In the genomic region with DNA sequence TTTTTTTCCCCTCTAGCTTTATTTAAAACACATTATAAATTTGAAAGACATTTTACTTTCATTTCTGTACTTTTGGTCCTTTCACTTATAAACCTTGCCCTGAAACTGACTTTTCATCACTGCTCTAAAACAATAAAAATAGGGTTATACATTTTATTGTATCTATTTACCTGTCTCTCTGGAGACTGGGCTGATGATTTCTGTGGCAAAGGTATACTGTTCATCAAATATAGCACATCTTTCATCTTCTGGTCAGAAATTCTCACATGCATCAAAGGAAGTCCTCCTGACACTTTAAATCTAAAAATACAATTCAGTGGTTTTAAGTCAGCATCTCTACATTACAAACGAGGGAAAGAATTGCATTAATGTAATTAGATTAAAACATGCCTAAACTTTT, we compare ENCODE assay signal across 17 cellular contexts.
A peak's percentile ranks its signal among the peaks of the same experiment; 100 is the strongest.
DNase-seq lines count a peak whose midpoint lies in the region; ATAC-seq, FAIRE-seq and TF ChIP-seq lines count a peak whose summit lies in the region.
"Had no signal": no experiment of that assay in that cellular context is flagged by ENCODE, and none has a peak within 500 bp of the region (broad histone marks: within the 10 kb centered on the region; RNA-seq: fewer than 3 reads in every experiment).

No MANE protein-coding gene starts in this region.

- no peak for TF ChIP-seq RAD21 in GM12878 (IDR thresholded peaks at IDR 0.05; ENCODE audit: insufficient read depth, low read depth, low read length)

- H4K20me1 ChIP-seq in GM12878 (ENCODE audit: control insufficient read depth, insufficient read depth) (no peaks in the 10 kb centered on the region), smooth muscle cell (ENCODE audit: low read depth) (no peaks in the 10 kb centered on the region)

- peaks cover 6% of the 10 kb centered on the region for H3K4me1 ChIP-seq in A673 (ENCODE audit: insufficient read depth, low read length, poor library complexity, severe bottlenecking)
- no peaks in the 10 kb centered on the region for H3K4me1 ChIP-seq in CD4-positive, CD25-positive, alpha-beta regulatory T cell (ENCODE audit: control insufficient read depth, insufficient read depth, low read length, poor library complexity, severe bottlenecking)
- no peaks in the 10 kb centered on the region for H3K4me1 ChIP-seq in GM12878 (ENCODE audit: control insufficient read depth, insufficient read depth, low read length)
- H3K4me1 ChIP-seq in pancreas, result no peaks in the 10 kb centered on the region
- no peaks in the 10 kb centered on the region for H3K4me1 ChIP-seq in smooth muscle cell (ENCODE audit: low read depth)
- H3K4me1 ChIP-seq in tibial nerve, result no peaks in the 10 kb centered on the region
- H3K4me1 ChIP-seq: Caco-2, HAP-1, Peyer's patch had no signal

- in situ Hi-C loops in GM12878 (cut with MboI), result no loop called here

- peak; percentile 6 for DNase-seq in A673 (ENCODE audit: low spot score)
- no peak for DNase-seq in CD4-positive, CD25-positive, alpha-beta regulatory T cell
- no peak for DNase-seq in GM12878 (ENCODE audit: low read depth, low spot score)
- no peak for DNase-seq in pancreas
- DNase-seq in smooth muscle cell (lab: John Stamatoyannopoulos, UW; ENCODE audit: unreplicated experiment), result no peak
- no peak for DNase-seq in tibial nerve (ENCODE audit: low spot score in 2 of 2)
- DNase-seq: Caco-2; GF-D8; Kasumi-1; NCI-H526; NK-92 treated with Interleukin-12 subunit alpha and Interleukin-12 subunit beta, amount 100 ng/mL, for 24 hours; Peyer's patch had no signal

- H3K9me3 Mint-ChIP-seq in CD4-positive, CD25-positive, alpha-beta regulatory T cell, result no peaks in the 10 kb centered on the region

- H3K9ac ChIP-seq in GM12878 (ENCODE audit: control insufficient read depth, insufficient read depth, low read length) (no peak overlapping the region), smooth muscle cell (ENCODE audit: low read depth) (no peak overlapping the region)
- H3K9ac ChIP-seq: GM23248 had no signal

- H3K9me3 ChIP-seq in A673 (ENCODE audit: low read depth, low read length, poor library complexity, severe bottlenecking) (no peaks in the 10 kb centered on the region), GM12878 (replicated peaks; ENCODE audit: control insufficient read depth, insufficient read depth, low read length) (no peaks in the 10 kb centered on the region), pancreas (no peaks in the 10 kb centered on the region), smooth muscle cell (replicated peaks; ENCODE audit: low read depth) (no peaks in the 10 kb centered on the region), tibial nerve (no peaks in the 10 kb centered on the region)
- H3K9me3 ChIP-seq in CD4-positive, CD25-positive, alpha-beta regulatory T cell (ENCODE audit: control insufficient read depth in 2 of 2, low read length in 2 of 2), result no peaks in the 10 kb centered on the region
- H3K9me3 ChIP-seq: Caco-2, HAP-1, MG63, Peyer's patch had no signal

- peaks cover 50% of the 10 kb centered on the region for H3K36me3 Mint-ChIP-seq in CD4-positive, CD25-positive, alpha-beta regulatory T cell

- no peak overlapping the region for H3K27ac ChIP-seq in A673 (ENCODE audit: low read depth, low read length, poor library complexity, severe bottlenecking)
- no peak overlapping the region for H3K27ac ChIP-seq in CD4-positive, CD25-positive, alpha-beta regulatory T cell (ENCODE audit: insufficient read depth, low read length, poor library complexity, severe bottlenecking)
- H3K27ac ChIP-seq in GM12878 (ENCODE audit: control insufficient read depth, insufficient read depth), result no peak overlapping the region
- H3K27ac ChIP-seq in pancreas, result no peak overlapping the region
- no peak overlapping the region for H3K27ac ChIP-seq in smooth muscle cell (ENCODE audit: low read depth)
- H3K27ac ChIP-seq in tibial nerve, result no peak overlapping the region
- H3K27ac ChIP-seq: C4-2B, GM23248, Peyer's patch had no signal

- no peaks in the 10 kb centered on the region for H3K27me3 Mint-ChIP-seq in CD4-positive, CD25-positive, alpha-beta regulatory T cell

- no peak for TF ChIP-seq CTCF in A673 (conservative IDR thresholded peaks at IDR 0.05; ENCODE audit: low read depth, low read length)
- TF ChIP-seq CTCF in GM12878 (IDR thresholded peaks at IDR 0.05 in 2 of 3, conservative IDR thresholded peaks at IDR 0.05 in 1 of 3; ENCODE audit: control insufficient read depth in 2 of 3, extremely low read depth in 1 of 3, insufficient read depth in 1 of 3, low read depth in 3 of 3, low read length in 3 of 3), result no peak
- no peak for TF ChIP-seq CTCF in pancreas (IDR thresholded peaks at IDR 0.05)
- TF ChIP-seq CTCF in smooth muscle cell (IDR thresholded peaks at IDR 0.05; ENCODE audit: borderline replicate concordance, insufficient read depth, poor library complexity, severe bottlenecking), result no peak
- no peak for TF ChIP-seq CTCF in tibial nerve (IDR thresholded peaks at IDR 0.05)

- peaks cover 13 to 20% (median 18%) of the 10 kb centered on the region in 4 donors for H3K4me1 Mint-ChIP-seq in CD4-positive, CD25-positive, alpha-beta regulatory T cell

- WGBS in GM12878 (ENCODE audit: insufficient coverage, insufficient replicate concordance, low lambda C conversion rate, missing lambda C conversion rate), result 47% methylated on average over 1 of the region's 1 CpG
- 67 to 68% methylated on average over 1 of the region's 1 CpG for WGBS in pancreas, 2 donors
- 76% methylated on average over 1 of the region's 1 CpG for WGBS in smooth muscle cell (ENCODE audit: low lambda C conversion rate)
- 56 to 58% methylated on average over 1 of the region's 1 CpG for WGBS in tibial nerve, 2 donors

- TF ChIP-seq POLR2A in GM12878 (IDR thresholded peaks at IDR 0.05; ENCODE audit: low read depth, low read length) (no peak), tibial nerve (IDR thresholded peaks at IDR 0.05) (no peak)

- no peak overlapping the region for H3K4me2 ChIP-seq in GM12878 (ENCODE audit: control insufficient read depth, insufficient read depth)
- H3K4me2 ChIP-seq in smooth muscle cell, result no peak overlapping the region

- SMC1A ChIA-PET in GM12878 (lab: Charles Lee; ENCODE audit: uncharacterized antibody, unreplicated experiment), result interaction anchor here (1.1 to 2.4 kb wide), 3 partner anchors 8 to 22 kb away, joined by 3 to 7 read pairs (median 3); no protein-coding TSS in a partner anchor

- TF ChIP-seq EP300 in GM12878 (IDR thresholded peaks at IDR 0.05; ENCODE audit: borderline replicate concordance in 1 of 2, control insufficient read depth in 1 of 2, low read depth in 2 of 2, low read length in 2 of 2) (no peak), tibial nerve (IDR thresholded peaks at IDR 0.05) (no peak)

- H3K4me3 ChIP-seq in A673 (ENCODE audit: low read depth, low read length, poor library complexity, severe bottlenecking) (no peak overlapping the region), GM12878 (no peak overlapping the region), pancreas (no peak overlapping the region), smooth muscle cell (no peak overlapping the region), tibial nerve (no peak overlapping the region)
- H3K4me3 ChIP-seq in CD4-positive, CD25-positive, alpha-beta regulatory T cell (ENCODE audit: low read depth, low read length), result no peak overlapping the region
- H3K4me3 ChIP-seq: GM23248, HAP-1, MG63, Peyer's patch had no signal

- CTCF ChIA-PET in A673 (lab: Charles Lee), result no interaction called here
- CTCF ChIA-PET in GM12878 (lab: Yijun Ruan, JAX), result interaction anchor here (1.3 to 2.5 kb wide), 6 partner anchors 8 to 98 kb away, joined by 4 to 9 read pairs (median 5); partner anchors contain the start of gene VPS13C

- intact Hi-C loops in A673 (cut with micrococcal nuclease; ENCODE audit: unreplicated experiment), result no loop called here
- intact Hi-C loops in GM12878 (cut with micrococcal nuclease; ENCODE audit: unreplicated experiment), result no loop called here
- intact Hi-C loops in pancreas (cut with DNase I), result no loop called here

- H2AFZ ChIP-seq in GM12878 (ENCODE audit: control insufficient read depth, low read depth, low read length) (no peak overlapping the region), smooth muscle cell (ENCODE audit: low read depth) (no peak overlapping the region)
- H2AFZ ChIP-seq: GM23248 had no signal

- RAD21 ChIA-PET in GM12878 (lab: Charles Lee; ENCODE audit: unreplicated experiment), result interaction anchor here (1.0 kb wide), 1 partner anchor 86 kb away, joined by 3 read pairs; the partner anchor contains the start of gene VPS13C

- ATAC-seq in CD4-positive, CD25-positive, alpha-beta regulatory T cell (ENCODE audit: low read depth in 2 of 2), result no peak
- ATAC-seq in GM12878 (no peak), pancreas (no peak), SK-N-SH treated with all-trans-retinoic acid at 6 μM for 48 hours (no peak)

- no peaks in the 10 kb centered on the region for H3K27me3 ChIP-seq in A673 (replicated peaks; ENCODE audit: insufficient read depth, low read depth, low read length, poor library complexity)
- no peaks in the 10 kb centered on the region for H3K27me3 ChIP-seq in CD4-positive, CD25-positive, alpha-beta regulatory T cell (ENCODE audit: control insufficient read depth, insufficient read depth, low read length)
- H3K27me3 ChIP-seq in GM12878 (replicated peaks in 1 of 2; ENCODE audit: control insufficient read depth in 2 of 2, insufficient read depth in 2 of 2, low read length in 1 of 2), result no peaks in the 10 kb centered on the region
- no peaks in the 10 kb centered on the region for H3K27me3 ChIP-seq in pancreas
- H3K27me3 ChIP-seq in smooth muscle cell (ENCODE audit: low read depth), result no peaks in the 10 kb centered on the region
- no peaks in the 10 kb centered on the region for H3K27me3 ChIP-seq in tibial nerve
- H3K27me3 ChIP-seq: MG63, Peyer's patch had no signal

- H3K36me3 ChIP-seq in A673 (ENCODE audit: insufficient read depth, low read length, poor library complexity, severe bottlenecking) (peaks cover 5% of the 10 kb centered on the region), GM12878 (ENCODE audit: control insufficient read depth in 2 of 2, insufficient read depth in 2 of 2, low read length in 1 of 2) (peaks cover 0 to 19% of the 10 kb centered on the region in 2 experiments; a peak in 2 of 4 replicates), pancreas (peaks cover 0 to 33% (median 2%) of the 10 kb centered on the region in 3 donors), smooth muscle cell (ENCODE audit: low read depth) (peaks cover 4% of the 10 kb centered on the region), tibial nerve (peaks cover 0 to 58% (median 0%) of the 10 kb centered on the region in 3 donors)
- H3K36me3 ChIP-seq in CD4-positive, CD25-positive, alpha-beta regulatory T cell (ENCODE audit: control insufficient read depth, insufficient read depth, low read length), result peaks cover 66% of the 10 kb centered on the region
- H3K36me3 ChIP-seq: MG63 had no signal

- POLR2A ChIA-PET in A673 (lab: Charles Lee; ENCODE audit: low non-redundant PET) (no interaction called here), GM12878 (lab: Charles Lee) (no interaction called here)

- peak overlapping the region in 2 of 3 donors; percentile 33 to 71 for H3K27ac Mint-ChIP-seq in CD4-positive, CD25-positive, alpha-beta regulatory T cell

- FAIRE-seq in GM12878 (lab: Jason Lieb, UNC), result no peak
- FAIRE-seq in pancreas (lab: Jason Lieb, UNC), result peak; percentile 71

- no TSS peak for BruUV-seq in A673 (replicated peaks; lab: Mats Ljungman, UMichigan)
- BruUV-seq in GM12878 (replicated peaks; lab: Mats Ljungman, UMichigan), result no TSS peak

- H3F3A ChIP-seq in smooth muscle cell (ENCODE audit: low read depth), result no peaks in the 10 kb centered on the region

- no peak overlapping the region for H3K4me3 Mint-ChIP-seq in CD4-positive, CD25-positive, alpha-beta regulatory T cell

- H3K79me2 ChIP-seq in GM12878 (ENCODE audit: control insufficient read depth, insufficient read depth, low read length), result no peaks in the 10 kb centered on the region
- H3K79me2 ChIP-seq in smooth muscle cell (ENCODE audit: low read depth), result no peaks in the 10 kb centered on the region
